Comparison of ENCODE assay signal across 27 cellular contexts in the genomic region with DNA sequence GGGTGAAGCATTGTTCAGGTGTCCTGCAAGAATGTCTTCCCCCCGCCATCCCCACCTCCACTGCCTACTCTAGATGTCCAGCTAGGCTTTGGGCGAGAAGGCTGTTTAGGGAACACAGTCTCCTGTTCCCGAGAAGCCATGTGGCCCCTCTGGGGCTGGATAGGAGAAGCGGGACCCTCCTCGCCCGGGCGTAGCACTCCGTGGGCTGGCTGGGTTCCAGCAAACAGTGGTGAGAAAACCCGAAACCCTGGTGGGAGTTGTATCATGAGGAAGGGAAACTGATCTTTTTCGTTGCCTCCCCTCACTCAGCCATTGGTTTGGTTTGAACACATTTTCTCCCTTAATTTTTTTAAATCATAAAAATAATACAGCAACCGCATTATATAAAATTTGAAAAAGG. TPM values are rescaled to one million over a fixed set of nuclear protein-coding genes. Genes with fewer than 3 reads are reported as not detected.
A peak's percentile ranks its signal among the peaks of the same experiment; 100 is the strongest.
DNase-seq lines count a peak whose midpoint lies in the region; ATAC-seq, FAIRE-seq and TF ChIP-seq lines count a peak whose summit lies in the region.
"Had no signal": no experiment of that assay in that cellular context is flagged by ENCODE, and none has a peak within 500 bp of the region (broad histone marks: within the 10 kb centered on the region; RNA-seq: fewer than 3 reads in every experiment).

No MANE protein-coding gene starts in this region.

- no peak overlapping the region for H3K4me3 Mint-ChIP-seq in activated CD4-positive, alpha-beta T cell treated with anti-CD3 and anti-CD28 coated beads for 36 hours
- H3K4me3 Mint-ChIP-seq in dendritic cell treated with granulocyte-macrophage colony-stimulating factor and Interleukin-4, amounts not matched to agents 40 ng/mL and 50 ng/mL, for 4 days: no peak overlapping the region
- H3K4me3 Mint-ChIP-seq: immature natural killer cell; T-helper 2 cell treated with Interferon-gamma antibody and Interleukin-4, amounts not matched to agents 5 μg/mL and 100 μg/mL, for 36 hours; WTC11 had no signal

- no peak overlapping the region for H3K9ac ChIP-seq in BLaER1

- intact Hi-C loops in activated CD4-positive, alpha-beta T cell treated with anti-CD3 and anti-CD28 coated beads for 36 hours (cut with DNase I, micrococcal nuclease): no loop called here
- intact Hi-C loops in dendritic cell treated with granulocyte-macrophage colony-stimulating factor and Interleukin-4, amounts not matched to agents 40 ng/mL and 50 ng/mL, for 4 days (cut with micrococcal nuclease): no loop called here
- intact Hi-C loops in pancreas (cut with DNase I) (no loop called here), A673 (cut with micrococcal nuclease; ENCODE audit: unreplicated experiment) (no loop called here)

- CTCF ChIA-PET in activated CD4-positive, alpha-beta T cell treated with anti-CD3 and anti-CD28 coated beads for 36 hours (lab: Charles Lee): interaction anchor here (1.4 kb wide), 1 partner anchor 26 kb away, joined by 3 read pairs; no protein-coding TSS in a partner anchor
- CTCF ChIA-PET in A673 (lab: Charles Lee): no interaction called here

- H3K27ac ChIP-seq in BLaER1: no peak overlapping the region
- no peak overlapping the region for H3K27ac ChIP-seq in pancreas
- no peak overlapping the region for H3K27ac ChIP-seq in A673 (ENCODE audit: low read depth, low read length, poor library complexity, severe bottlenecking)
- H3K27ac ChIP-seq: cardiac muscle cell, dorsolateral prefrontal cortex, left ventricle myocardium inferior, Peyer's patch, sigmoid colon, upper lobe of right lung had no signal

- BruUV-seq in A673 (replicated peaks; lab: Mats Ljungman, UMichigan): no TSS peak

- peak; percentile 42 for ATAC-seq in activated CD4-positive, alpha-beta T cell treated with anti-CD3 and anti-CD28 coated beads for 36 hours
- ATAC-seq in GM21529 (IDR thresholded peaks at IDR 0.05; ENCODE audit: unreplicated experiment): peak; percentile 61
- ATAC-seq in pancreas: no peak
- ATAC-seq: upper lobe of right lung, WTC11 had no signal

- no peak overlapping the region for H3K27ac Mint-ChIP-seq in activated CD4-positive, alpha-beta T cell treated with anti-CD3 and anti-CD28 coated beads for 36 hours
- peak overlapping the region; percentile 35 for H3K27ac Mint-ChIP-seq in dendritic cell treated with granulocyte-macrophage colony-stimulating factor and Interleukin-4, amounts not matched to agents 40 ng/mL and 50 ng/mL, for 4 days
- H3K27ac Mint-ChIP-seq: T-helper 2 cell treated with Interferon-gamma antibody and Interleukin-4, amounts not matched to agents 5 μg/mL and 100 μg/mL, for 36 hours; WTC11 had no signal

- no peak for FAIRE-seq in pancreas (lab: Jason Lieb, UNC)
- FAIRE-seq: H1 had no signal

- H3K36me3 ChIP-seq in BLaER1: no peaks in the 10 kb centered on the region
- no peaks in the 10 kb centered on the region for H3K36me3 ChIP-seq in pancreas
- no peaks in the 10 kb centered on the region for H3K36me3 ChIP-seq in A673 (ENCODE audit: insufficient read depth, low read length, poor library complexity, severe bottlenecking)
- H3K36me3 ChIP-seq: BE2C, cardiac muscle cell, left ventricle myocardium inferior, MG63, Peyer's patch, sigmoid colon, upper lobe of right lung had no signal

- POLR2A ChIA-PET in activated CD4-positive, alpha-beta T cell treated with anti-CD3 and anti-CD28 coated beads for 36 hours (lab: Charles Lee): no interaction called here
- POLR2A ChIA-PET in A673 (lab: Charles Lee; ENCODE audit: low non-redundant PET): no interaction called here

- H3K4me1 ChIP-seq in BLaER1 (peaks cover 34% of the 10 kb centered on the region), pancreas (no peaks in the 10 kb centered on the region), A673 (ENCODE audit: insufficient read depth, low read length, poor library complexity, severe bottlenecking) (no peaks in the 10 kb centered on the region)
- H3K4me1 ChIP-seq: BE2C, Peyer's patch, sigmoid colon, upper lobe of right lung had no signal

- no peaks in the 10 kb centered on the region for H3K27me3 ChIP-seq in BLaER1
- H3K27me3 ChIP-seq in pancreas: no peaks in the 10 kb centered on the region
- peaks cover 6% of the 10 kb centered on the region for H3K27me3 ChIP-seq in A673 (replicated peaks; ENCODE audit: insufficient read depth, low read depth, low read length, poor library complexity)
- H3K27me3 ChIP-seq: cardiac muscle cell, MG63, Peyer's patch, upper lobe of right lung had no signal

- H3K27me3 Mint-ChIP-seq in activated CD4-positive, alpha-beta T cell treated with anti-CD3 and anti-CD28 coated beads for 36 hours: peaks cover 8% of the 10 kb centered on the region
- peaks cover 29% of the 10 kb centered on the region for H3K27me3 Mint-ChIP-seq in dendritic cell treated with granulocyte-macrophage colony-stimulating factor and Interleukin-4, amounts not matched to agents 40 ng/mL and 50 ng/mL, for 4 days

- H3K9me3 ChIP-seq in BLaER1 (no peaks in the 10 kb centered on the region), pancreas (no peaks in the 10 kb centered on the region), A673 (ENCODE audit: low read depth, low read length, poor library complexity, severe bottlenecking) (no peaks in the 10 kb centered on the region)
- H3K9me3 ChIP-seq: BE2C, left ventricle myocardium inferior, MG63, Peyer's patch, sigmoid colon, upper lobe of right lung had no signal

- H4K20me1 ChIP-seq in BLaER1: no peaks in the 10 kb centered on the region

- H3K4me3 ChIP-seq in BLaER1 (no peak overlapping the region), pancreas (no peak overlapping the region), A673 (ENCODE audit: low read depth, low read length, poor library complexity, severe bottlenecking) (no peak overlapping the region)
- H3K4me3 ChIP-seq: cardiac muscle cell, dorsolateral prefrontal cortex, left ventricle myocardium inferior, MG63, Peyer's patch, sigmoid colon, upper lobe of right lung had no signal

- H3K36me3 Mint-ChIP-seq in activated CD4-positive, alpha-beta T cell treated with anti-CD3 and anti-CD28 coated beads for 36 hours (ENCODE audit: low read depth): no peaks in the 10 kb centered on the region
- no peaks in the 10 kb centered on the region for H3K36me3 Mint-ChIP-seq in dendritic cell treated with granulocyte-macrophage colony-stimulating factor and Interleukin-4, amounts not matched to agents 40 ng/mL and 50 ng/mL, for 4 days (ENCODE audit: low read depth)
- H3K36me3 Mint-ChIP-seq: immature natural killer cell, WTC11 had no signal

- TF ChIP-seq CTCF in pancreas (IDR thresholded peaks at IDR 0.05) (no peak), A673 (conservative IDR thresholded peaks at IDR 0.05; ENCODE audit: low read depth, low read length) (no peak)

- H3K4me1 Mint-ChIP-seq in activated CD4-positive, alpha-beta T cell treated with anti-CD3 and anti-CD28 coated beads for 36 hours: peaks cover 18% of the 10 kb centered on the region
- H3K4me1 Mint-ChIP-seq in dendritic cell treated with granulocyte-macrophage colony-stimulating factor and Interleukin-4, amounts not matched to agents 40 ng/mL and 50 ng/mL, for 4 days (ENCODE audit: low read depth): peaks cover 57% of the 10 kb centered on the region
- H3K4me1 Mint-ChIP-seq: WTC11 had no signal

- WGBS in pancreas, 2 donors: 63 to 67% methylated on average over 11 of the region's 11 CpGs

- DNase-seq in activated CD4-positive, alpha-beta T cell treated with anti-CD3 and anti-CD28 coated beads for 36 hours: peak; percentile 45
- DNase-seq in activated CD4-positive, alpha-beta T cell treated with anti-CD3 and anti-CD28 coated beads for 1 hour: no peak
- DNase-seq in pancreas (no peak), A673 (ENCODE audit: low spot score) (no peak), SW480 (ENCODE audit: low spot score) (no peak)
- DNase-seq: activated effector memory CD4-positive, alpha-beta T cell treated with anti-CD3 and anti-CD28 coated beads, Interleukin-2, amount 50 U/mL, for 16 hours; BE2C; Calu3; dorsolateral prefrontal cortex; EL; immature natural killer cell; left ventricle myocardium inferior; MG63; NCI-H1694; NCI-H345; sigmoid colon; upper lobe of right lung had no signal

- H3K9me3 Mint-ChIP-seq in activated CD4-positive, alpha-beta T cell treated with anti-CD3 and anti-CD28 coated beads for 36 hours (ENCODE audit: low read depth): no peaks in the 10 kb centered on the region
- no peaks in the 10 kb centered on the region for H3K9me3 Mint-ChIP-seq in dendritic cell treated with granulocyte-macrophage colony-stimulating factor and Interleukin-4, amounts not matched to agents 40 ng/mL and 50 ng/mL, for 4 days
- H3K9me3 Mint-ChIP-seq: T-helper 2 cell treated with Interferon-gamma antibody and Interleukin-4, amounts not matched to agents 5 μg/mL and 100 μg/mL, for 36 hours; WTC11 had no signal

- H3K4me2 ChIP-seq in BLaER1: peak overlapping the region; percentile 61

RNA-seq across cellular contexts. Expression of a gene that starts 56.6 kb away (rescaled TPM):
- 100 to 1,000 TPM; 227 to 250 TPM for total RNA-seq in activated CD4-positive, alpha-beta T cell treated with anti-CD3 and anti-CD28 coated beads for 36 hours
- total RNA-seq in pancreas: 10 to 100 TPM in 3 of 6 donors, 1 to 10 TPM in 3; 2.3 to 18.2 (median 9.8) TPM
- polyA plus RNA-seq in pancreas: 1 to 10 TPM in 1 of 2 donors, under 1 TPM in 1; 0.92 to 1.7 TPM
- 0.19 TPM in 1 of 2 replicates, not detected in the other for total RNA-seq in A673 (2021)
- total RNA-seq: fibroblast of villous mesenchyme had no signal
- polyA plus RNA-seq: neural cell had no signal

Comparison
In these comparisons a context has a peak if more than half of its experiments do, and no peak if none do; other contexts are left out.
1. ATAC-seq: peak in activated CD4-positive, alpha-beta T cell treated with anti-CD3 and anti-CD28 coated beads for 36 hours (single experiment) and GM21529 (single experiment); none in pancreas (0 of 4).
2. RNA of a gene that starts 56.6 kb away (total RNA-seq): 227 to 250 TPM in activated CD4-positive, alpha-beta T cell treated with anti-CD3 and anti-CD28 coated beads for 36 hours; 2.3 to 18.2 TPM in pancreas and 0.19 TPM in A673; every median in the first group is over 10 times any median in the second.